14 cellular contexts compared by ENCODE assay signal in the genomic region with DNA sequence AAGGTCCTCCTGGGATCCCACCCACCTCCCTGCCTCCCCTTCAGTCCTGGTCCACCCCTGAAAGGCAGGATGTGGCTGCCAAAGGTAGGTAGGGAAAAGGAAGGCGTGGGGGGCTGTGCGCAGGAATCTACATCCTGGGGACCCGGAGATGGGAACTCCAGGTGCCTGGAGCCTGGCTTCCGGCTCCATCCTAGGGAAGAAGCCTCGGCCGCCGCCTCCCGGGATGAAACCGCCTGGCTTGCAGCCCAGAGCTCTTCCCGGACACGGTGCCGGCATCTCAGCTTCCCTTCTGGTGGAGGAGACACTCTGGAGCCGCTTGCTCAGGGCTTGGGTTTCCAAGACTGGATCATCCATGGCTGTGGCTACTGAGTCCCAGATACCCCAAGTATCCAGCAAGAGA. TPM values are rescaled to one million over a fixed set of nuclear protein-coding genes. Genes with fewer than 3 reads are reported as not detected.
DNase-seq lines count a peak whose midpoint lies in the region; ATAC-seq and TF ChIP-seq lines count a peak whose summit lies in the region.
"Had no signal": no experiment of that assay in that cellular context is flagged by ENCODE, and none has a peak within 500 bp of the region (broad histone marks: within the 10 kb centered on the region; RNA-seq: fewer than 3 reads in every experiment).

No MANE protein-coding gene starts in this region.

- DNase-seq in NCI-H2171 treated with DMSO at 0.1 percent for 48 hours (lab: John Stamatoyannopoulos, UW): peak; percentile 20
- DNase-seq in NCI-H2171 (lab: John Stamatoyannopoulos, UW): no peak
- DNase-seq in NCI-H69 (lab: John Stamatoyannopoulos, UW): peak; percentile 21
- DNase-seq in fibroblast of villous mesenchyme (ENCODE audit: low read depth): peak; percentile 54
- DNase-seq in gastrocnemius medialis: peak; percentile 34 to 75
- DNase-seq in NCI-H2196 (lab: John Stamatoyannopoulos, UW; ENCODE audit: unreplicated experiment): no peak
- DNase-seq in PC-9: no peak
- DNase-seq: NCI-H1436 treated with DMSO at 0.1 percent for 48 hours, NCI-H774 had no signal

- H3K4me1 ChIP-seq in gastrocnemius medialis: peaks cover 22 to 23% of the 10 kb centered on the region in 2 donors
- peaks cover 21% of the 10 kb centered on the region for H3K4me1 ChIP-seq in PC-9 (replicated peaks; ENCODE audit: insufficient read depth)
- H3K4me1 ChIP-seq: A549 had no signal

- H3K9me3 ChIP-seq in gastrocnemius medialis (no peaks in the 10 kb centered on the region), PC-9 (ENCODE audit: insufficient read depth, low read depth) (no peaks in the 10 kb centered on the region; the same call in none of the 2 replicates)
- H3K9me3 ChIP-seq: A549 had no signal

- intact Hi-C loops in gastrocnemius medialis (cut with DNase I; ENCODE audit: low total_unique reads) (no loop called here), PC-9 (cut with micrococcal nuclease; ENCODE audit: unreplicated experiment) (no loop called here)

- no peaks in the 10 kb centered on the region for H3K9me2 ChIP-seq in PC-9 (ENCODE audit: insufficient read depth)

- peak overlapping the region; percentile 73 to 92 (median 81) for H3K27ac ChIP-seq in gastrocnemius medialis
- H3K27ac ChIP-seq in PC-9: no peak overlapping the region
- H3K27ac ChIP-seq: A549, tibial nerve, VCaP had no signal

- POLR2A ChIA-PET in PC-9 (lab: Charles Lee; ENCODE audit: unreplicated experiment): no interaction called here

- H2AFZ ChIP-seq in PC-9: no peak overlapping the region

- H3K4me2 ChIP-seq in PC-9: no peak overlapping the region
- H3K4me2 ChIP-seq: A549 had no signal

- TF ChIP-seq POLR2A in gastrocnemius medialis (IDR thresholded peaks at IDR 0.05): no peak

- no TSS peak for BruUV-seq in PC-9 (replicated peaks; lab: Mats Ljungman, UMichigan)

- TF ChIP-seq CTCF in fibroblast of villous mesenchyme (IDR thresholded peaks at IDR 0.05; ENCODE audit: insufficient read depth, low read depth, low read length) (no peak), gastrocnemius medialis (IDR thresholded peaks at IDR 0.05 in 4 of 5, conservative IDR thresholded peaks at IDR 0.05 in 1 of 5) (no peak), PC-9 (conservative IDR thresholded peaks at IDR 0.05) (no peak)

- in situ Hi-C loops in gastrocnemius medialis (cut with MboI; ENCODE audit: low sequenced_read_pairs in 4 of 4): no loop called here

- H3K27me3 ChIP-seq in gastrocnemius medialis (no peaks in the 10 kb centered on the region), PC-9 (ENCODE audit: insufficient read depth, low read depth) (no peaks in the 10 kb centered on the region)
- H3K27me3 ChIP-seq: tibial nerve had no signal

- CTCF ChIA-PET in PC-9 (lab: Charles Lee): no interaction called here

- H3K4me3 ChIP-seq in fibroblast of villous mesenchyme (ENCODE audit: low read depth, low read length) (no peak overlapping the region), gastrocnemius medialis (no peak overlapping the region), PC-9 (no peak overlapping the region)
- H3K4me3 ChIP-seq: A549, GM12878, tibial nerve had no signal

- H3K79me2 ChIP-seq in PC-9 (ENCODE audit: low read depth): no peaks in the 10 kb centered on the region

- ATAC-seq in gastrocnemius medialis (peak; percentile 63 to 72), HG03460 (IDR thresholded peaks at IDR 0.05; ENCODE audit: unreplicated experiment) (no peak)

- H3F3A ChIP-seq in PC-9 (ENCODE audit: insufficient read depth, low read depth): peaks cover 36% of the 10 kb centered on the region

- no peaks in the 10 kb centered on the region for H4K20me1 ChIP-seq in PC-9 (ENCODE audit: insufficient read depth)

- no peaks in the 10 kb centered on the region for H3K36me3 ChIP-seq in gastrocnemius medialis
- H3K36me3 ChIP-seq in PC-9 (ENCODE audit: low read depth): no peaks in the 10 kb centered on the region
- H3K36me3 ChIP-seq: tibial nerve had no signal

RNA-seq across cellular contexts. Expression of a gene that starts 33.3 kb away (rescaled TPM):
- total RNA-seq in fibroblast of villous mesenchyme (7.7 and 11.7 TPM in 2 replicates), gastrocnemius medialis (10 to 100 TPM in 1 of 4 donors, 1 to 10 TPM in 3; 6.0 to 20.0 (median 8.9) TPM), PC-9 (2021) (35.5 and 39.7 TPM in 2 replicates)

RNA-seq across cellular contexts. Expression of a gene that starts 41.4 kb away (rescaled TPM):
- total RNA-seq in fibroblast of villous mesenchyme (1,795 and 1,805 TPM in 2 replicates), gastrocnemius medialis (100 to 1,000 TPM; 261 to 680 (median 391) TPM), PC-9 (2021) (1,699 and 2,252 TPM in 2 replicates)

Comparison
In these comparisons a context has a peak if more than half of its experiments do, and no peak if none do; other contexts are left out.
1. DNase-seq: peak in NCI-H2171 treated with DMSO at 0.1 percent for 48 hours (single experiment), NCI-H69 (single experiment), fibroblast of villous mesenchyme (single experiment) and gastrocnemius medialis (2 of 2); none in NCI-H2171 (single experiment), NCI-H2196 (single experiment) and PC-9 (0 of 2).